Comparison of ENCODE assay signal across 1 cellular context in genomic region chr1:150066328-150066727, GRCh38.
TF ChIP-seq lines count a peak whose summit lies in the region.

No MANE protein-coding gene starts in this region.

TF ChIP-seq in WTC11, 78 proteins besides CTCF, POLR2A, EP300 and RAD21 (continued from another document):
- TF ChIP-seq ARID4B (CRISPR knock-in tag; IDR thresholded peaks at IDR 0.05; ENCODE audit: borderline replicate concordance) (no peak), STAT6 (CRISPR knock-in tag; conservative IDR thresholded peaks at IDR 0.05; ENCODE audit: low read depth) (no peak), MLX (CRISPR knock-in tag; IDR thresholded peaks at IDR 0.05) (no peak), ERG (CRISPR knock-in tag; IDR thresholded peaks at IDR 0.05) (no peak), PRRX2 (CRISPR knock-in tag; IDR thresholded peaks at IDR 0.05) (no peak), ELF4 (CRISPR knock-in tag; IDR thresholded peaks at IDR 0.05; ENCODE audit: low read depth) (no peak), TP53 (CRISPR knock-in tag; IDR thresholded peaks at IDR 0.05) (no peak)
